In the genomic region with DNA sequence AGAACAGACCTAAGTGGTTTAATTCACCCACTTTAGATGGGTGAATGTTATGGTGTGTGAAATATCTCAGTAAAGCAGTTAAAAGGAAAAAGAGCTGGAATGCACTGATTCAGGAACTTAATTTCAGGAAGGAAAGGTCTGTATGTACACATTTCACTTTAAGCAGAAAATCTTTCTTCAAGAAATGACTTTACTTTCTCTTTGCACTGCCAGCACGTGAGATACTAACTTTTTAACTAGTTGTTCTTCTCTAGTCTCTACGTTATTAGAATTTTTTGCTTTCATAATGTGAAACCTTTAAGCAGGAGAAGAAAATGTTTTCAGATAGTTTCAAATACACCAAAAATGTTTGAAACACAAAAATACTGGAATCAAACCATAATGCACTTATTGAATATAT, we compare ENCODE assay signal across 1 cellular context.
TF ChIP-seq lines count a peak whose summit lies in the region.

No MANE protein-coding gene starts in this region.

TF ChIP-seq in GM12878, 131 proteins besides CTCF, POLR2A, EP300 and RAD21:
- no peak for TF ChIP-seq SMC3 (IDR thresholded peaks at IDR 0.05; ENCODE audit: borderline replicate concordance, low read length)
- no peak for TF ChIP-seq SIN3A (IDR thresholded peaks at IDR 0.05; ENCODE audit: low read depth, low read length)
- no peak for TF ChIP-seq MYC (IDR thresholded peaks at IDR 0.05; ENCODE audit: insufficient read depth, insufficient read length, insufficient replicate concordance, low read length, severe bottlenecking)
- TF ChIP-seq BHLHE40 (IDR thresholded peaks at IDR 0.05; ENCODE audit: borderline replicate concordance in 1 of 2, low read depth in 2 of 2, low read length in 1 of 2), result peak in 1 of 2 experiments; percentile 60; a peak in 2 of 4 replicates
- TF ChIP-seq CBX5 (IDR thresholded peaks at IDR 0.05; ENCODE audit: low read depth), result no peak
- TF ChIP-seq NFXL1 (IDR thresholded peaks at IDR 0.05; ENCODE audit: borderline replicate concordance), result no peak
- no peak for TF ChIP-seq RFX5 (IDR thresholded peaks at IDR 0.05; ENCODE audit: low read depth, low read length)
- no peak for TF ChIP-seq MAX (IDR thresholded peaks at IDR 0.05; ENCODE audit: low read depth, low read length)
- no peak for TF ChIP-seq POLR2AphosphoS2 (IDR thresholded peaks at IDR 0.05; ENCODE audit: low read depth, low read length)
